ENCODE assay signal across 20 cellular contexts in genomic region chr1:88466899-88467580, GRCh38.
DNase-seq lines count a peak whose midpoint lies in the region; ATAC-seq, FAIRE-seq and TF ChIP-seq lines count a peak whose summit lies in the region.
"Had no signal": no experiment of that assay in that cellular context is flagged by ENCODE, and none has a peak within 500 bp of the region (broad histone marks: within the 10 kb centered on the region; RNA-seq: fewer than 3 reads in every experiment).

No MANE protein-coding gene starts in this region.

- H3K9ac ChIP-seq in kidney (ENCODE audit: low read length in 2 of 2), result no peak overlapping the region
- H3K9ac ChIP-seq: GM23248 had no signal

- ATAC-seq in Right ventricle myocardium inferior (no peak), left ventricle myocardium superior (no peak)
- ATAC-seq: A549 had no signal

- H3K4me3 ChIP-seq in kidney (ENCODE audit: low read length in 2 of 2) (no peak overlapping the region), testis (peak overlapping the region; percentile 31 to 48)
- H3K4me3 ChIP-seq: A549, GM23248 had no signal

- H3K27ac ChIP-seq in kidney (ENCODE audit: low read depth in 2 of 2, low read length in 2 of 2), result no peak overlapping the region
- peak overlapping the region in 1 of 2 donors; percentile 41 for H3K27ac ChIP-seq in testis
- H3K27ac ChIP-seq: 22Rv1, A549, C4-2B, GM23248 had no signal

- FAIRE-seq in kidney (lab: Jason Lieb, UNC), result no peak
- FAIRE-seq: A549, D721Med, GM12892, GM18507 had no signal

- 76 to 79% methylated on average over 21 to 52 of the region's 55 CpGs for WGBS in testis, 2 donors

- H3K4me1 ChIP-seq in kidney (ENCODE audit: control insufficient read depth in 1 of 2, insufficient read depth in 1 of 2, low read depth in 1 of 2, low read length in 2 of 2), result no peaks in the 10 kb centered on the region
- H3K4me1 ChIP-seq in testis, result no peaks in the 10 kb centered on the region
- H3K4me1 ChIP-seq: A549, Caco-2 had no signal

- H3K27me3 ChIP-seq in testis, result no peaks in the 10 kb centered on the region

- intact Hi-C loops in Right ventricle myocardium inferior (cut with DNase I) (no loop called here), left ventricle myocardium superior (cut with micrococcal nuclease) (no loop called here), kidney (cut with DNase I) (no loop called here), testis (cut with DNase I; ENCODE audit: low total_unique reads) (no loop called here)

- no peak for TF ChIP-seq POLR2A in testis (IDR thresholded peaks at IDR 0.05)

- DNase-seq in Right ventricle myocardium inferior (ENCODE audit: missing footprints) (peak; percentile 58), left ventricle myocardium superior (no peak), NCI-H510A treated with DMSO at 0.1 percent for 48 hours (lab: John Stamatoyannopoulos, UW) (peak; percentile 86), kidney (peak; percentile 63), testis (peak; percentile 34), NCI-H2196 treated with DMSO at 0.1 percent for 48 hours (lab: John Stamatoyannopoulos, UW; ENCODE audit: unreplicated experiment) (no peak)
- DNase-seq in activated CD4-positive, alpha-beta T cell treated with anti-CD3 and anti-CD28 coated beads, Interleukin-2, amount 50 U/mL, for 1 hour, result no peak
- DNase-seq: AML-193; Caco-2; CD4-positive, alpha-beta T cell; DMS79; GDM1; GM23248; HCEC 1CT had no signal

- no peaks in the 10 kb centered on the region for H3K36me3 ChIP-seq in kidney (ENCODE audit: control insufficient read depth in 1 of 2, insufficient read depth in 2 of 2, low read length in 2 of 2)
- no peaks in the 10 kb centered on the region for H3K36me3 ChIP-seq in testis (ENCODE audit: low read depth, missing control alignments)

- TF ChIP-seq CTCF in kidney (IDR thresholded peaks at IDR 0.05; ENCODE audit: borderline replicate concordance, extremely low read depth, insufficient read depth), result no peak
- no peak for TF ChIP-seq CTCF in testis (IDR thresholded peaks at IDR 0.05)

- no peaks in the 10 kb centered on the region for H3K9me3 ChIP-seq in kidney (ENCODE audit: control insufficient read depth in 1 of 2, low read length in 2 of 2)
- no peaks in the 10 kb centered on the region for H3K9me3 ChIP-seq in testis
- H3K9me3 ChIP-seq: A549, Caco-2 had no signal

Comparison
In these comparisons a context has a peak if more than half of its experiments do, and no peak if none do; other contexts are left out.
1. DNase-seq: peak in Right ventricle myocardium inferior (single experiment), NCI-H510A treated with DMSO at 0.1 percent for 48 hours (single experiment), kidney (single experiment) and testis (single experiment); none in left ventricle myocardium superior (single experiment), activated CD4-positive, alpha-beta T cell treated with anti-CD3 and anti-CD28 coated beads, Interleukin-2, amount 50 U/mL, for 1 hour (single experiment) and NCI-H2196 treated with DMSO at 0.1 percent for 48 hours (single experiment).
2. H3K4me3 ChIP-seq: peak in testis (2 of 2); none in kidney (0 of 2).